In the genomic region with DNA sequence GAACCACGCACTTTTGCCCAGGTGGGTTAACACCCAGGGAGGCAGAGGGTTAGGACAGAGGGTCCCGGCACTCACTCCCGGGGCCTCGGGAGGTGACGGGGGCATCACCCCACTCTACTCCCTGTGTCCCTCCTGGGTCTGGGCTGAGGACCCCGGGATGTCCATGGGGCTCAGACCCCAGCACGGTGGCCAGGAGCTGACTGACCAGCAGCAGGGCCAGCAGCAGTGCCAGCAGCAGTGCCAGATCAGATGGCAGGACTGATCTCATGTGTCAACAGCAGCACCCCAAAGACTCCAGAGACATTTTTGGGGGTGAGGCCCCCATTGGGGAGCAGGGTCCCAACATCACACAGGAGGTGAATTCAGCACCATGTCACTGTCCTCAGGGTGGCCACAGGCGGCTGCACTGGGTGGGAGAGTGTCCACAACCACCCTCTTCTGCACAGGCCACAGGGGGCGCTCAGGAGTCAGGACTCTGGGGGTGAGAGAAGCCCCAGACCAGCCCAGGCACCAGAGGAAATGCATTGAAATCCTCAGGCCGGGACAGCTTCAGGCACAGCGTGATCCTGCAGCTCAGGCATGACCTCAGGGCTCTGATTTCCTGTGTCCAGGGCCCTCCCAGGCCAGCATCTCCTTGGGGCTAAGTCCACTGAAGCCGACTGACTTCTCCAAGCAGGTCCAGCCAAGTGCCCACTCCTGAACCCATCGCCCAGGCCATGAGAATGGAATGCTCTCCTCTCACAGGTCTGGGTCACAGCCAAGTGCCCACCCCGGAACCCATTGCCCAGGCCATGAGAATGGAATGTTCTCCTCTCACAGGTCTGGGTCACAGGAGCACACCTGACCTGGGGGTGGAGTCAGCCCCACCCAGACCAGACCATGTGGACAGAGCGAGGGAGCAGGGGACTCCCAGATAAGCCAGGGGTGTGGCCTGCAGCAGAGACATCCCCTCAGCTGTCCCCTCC, we compare ENCODE assay signal across 8 cellular contexts.
DNase-seq lines count a peak whose midpoint lies in the region; ATAC-seq, FAIRE-seq and TF ChIP-seq lines count a peak whose summit lies in the region.
"Not testable (repeated sequence)": the region's sequence is repeated elsewhere in the genome, so short reads cannot be mapped to it uniquely, and the experiment has no call there.

No MANE protein-coding gene starts in this region.

- H2BK5ac ChIP-seq in H1 (ENCODE audit: low read depth, low read length) (peak overlapping the region; percentile 93; the same call in 1 of the 2 replicates), mesendoderm (ENCODE audit: low read length) (peak overlapping the region; percentile 96)

- not testable (repeated sequence) for H3K4me1 Mint-ChIP-seq in activated CD4-positive, alpha-beta T cell treated with anti-CD3 and anti-CD28 coated beads for 36 hours

- intact Hi-C loops in HCT116 (cut with micrococcal nuclease); activated CD4-positive, alpha-beta T cell treated with anti-CD3 and anti-CD28 coated beads for 36 hours (cut with DNase I, micrococcal nuclease): not testable (repeated sequence)
- intact Hi-C loops in testis (cut with DNase I; ENCODE audit: low total_unique reads) = loop anchor here (5.0 kb wide), 1 partner anchor 276 kb away; no protein-coding TSS in a partner anchor

- H3K56ac ChIP-seq in H1 (replicated peaks; ENCODE audit: insufficient read length, low read depth, low read length) = not testable (repeated sequence)
- peak overlapping the region; percentile 49 for H3K56ac ChIP-seq in mesendoderm (ENCODE audit: low read length)

- not testable (repeated sequence) for FAIRE-seq in H1 (lab: Jason Lieb, UNC)

- TF ChIP-seq POLR2A in HCT116 (IDR thresholded peaks at IDR 0.05; ENCODE audit: borderline replicate concordance, extremely low read depth, insufficient read depth, insufficient read length); H1 (IDR thresholded peaks at IDR 0.05; ENCODE audit: control extremely low read depth in 1 of 2, low read depth in 2 of 2, low read length in 2 of 2); testis (IDR thresholded peaks at IDR 0.05): not testable (repeated sequence)

- peak overlapping the region; percentile 17; the same call in 1 of the 2 replicates for H2BK20ac ChIP-seq in H1 (ENCODE audit: low read length)

- H3K9me3 ChIP-seq in HCT116 (ENCODE audit: control insufficient read depth in 1 of 2, insufficient read depth in 1 of 2, low read depth in 1 of 2, low read length in 2 of 2); NT2/D1 (ENCODE audit: insufficient read depth, low read length); H1 (ENCODE audit: insufficient read depth in 2 of 2, low read depth in 1 of 2, low read length in 1 of 2); testis: not testable (repeated sequence)

- not testable (repeated sequence) for H3K79me1 ChIP-seq in H1 (ENCODE audit: low read depth, low read length); mesendoderm (ENCODE audit: low read length)

- H2AK5ac ChIP-seq in H1 (ENCODE audit: low read depth, low read length) (0 out of 2 replicates have a peak overlapping the region, but pooled peaks have one; percentile 39), mesendoderm (ENCODE audit: low read length) (peak overlapping the region; percentile 43)

- not testable (repeated sequence) for H3K9me3 Mint-ChIP-seq in activated CD4-positive, alpha-beta T cell treated with anti-CD3 and anti-CD28 coated beads for 36 hours (ENCODE audit: low read depth)

- not testable (repeated sequence) for H2BK15ac ChIP-seq in H1 (ENCODE audit: low read length); mesendoderm (replicated peaks; ENCODE audit: low read depth)

- peak; percentile 87 for ATAC-seq in HCT116
- peak; percentile 14 for ATAC-seq in activated CD4-positive, alpha-beta T cell treated with anti-CD3 and anti-CD28 coated beads for 36 hours

- H2BK120ac ChIP-seq in H1 (replicated peaks; ENCODE audit: low read depth, low read length) = not testable (repeated sequence)
- peak overlapping the region; percentile 8 for H2BK120ac ChIP-seq in mesendoderm (ENCODE audit: low read depth, low read length)

- not testable (repeated sequence) for H4K5ac ChIP-seq in H1 (ENCODE audit: insufficient read length, low read depth, low read length); mesendoderm (ENCODE audit: low read length)

- H4K8ac ChIP-seq in H1 (ENCODE audit: extremely low read depth, insufficient read depth, low read length); mesendoderm (ENCODE audit: low read depth, low read length): not testable (repeated sequence)

- H3K27ac Mint-ChIP-seq in activated CD4-positive, alpha-beta T cell treated with anti-CD3 and anti-CD28 coated beads for 36 hours = not testable (repeated sequence)

- H3K23ac ChIP-seq in H1 (ENCODE audit: insufficient read length) = not testable (repeated sequence)
- peak overlapping the region; percentile 89 for H3K23ac ChIP-seq in mesendoderm (ENCODE audit: low read length)

- not testable (repeated sequence) for DNase-seq in AG09309 (ENCODE audit: low read depth); GM12864 (ENCODE audit: low read depth); HCT116 (ENCODE audit: low read depth, low spot score); NT2/D1 (ENCODE audit: low read depth, low spot score); H1 (ENCODE audit: low read depth in 1 of 2, low spot score in 2 of 2); testis
- DNase-seq in activated CD4-positive, alpha-beta T cell treated with anti-CD3 and anti-CD28 coated beads for 36 hours = peak; percentile 30
- DNase-seq in mesendoderm = peak; percentile 40

- WGBS in H1 (ENCODE audit: extremely low coverage in 1 of 2, insufficient coverage in 1 of 2, insufficient read length in 1 of 2, insufficient replicate concordance in 2 of 2, low coverage in 1 of 2, low lambda C conversion rate in 2 of 2, missing lambda C conversion rate in 1 of 2), 2 experiments = 83% methylated on average over 13 of the region's 15 CpGs; no CpG with 5 or more reads in 1 of the 2 experiments
- WGBS in mesendoderm (ENCODE audit: extremely low coverage, insufficient coverage, low lambda C conversion rate) = no CpG with 5 or more reads among the region's 15 CpGs
- 68 to 87% methylated on average over 3 to 10 of the region's 15 CpGs for WGBS in testis, 2 donors

- CTCF ChIA-PET in HCT116 (lab: Charles Lee) = interaction anchor here (0.6 kb wide), 1 partner anchor 34 kb away, joined by 3 read pairs; no protein-coding TSS in a partner anchor
- CTCF ChIA-PET in activated CD4-positive, alpha-beta T cell treated with anti-CD3 and anti-CD28 coated beads for 36 hours (lab: Charles Lee) = not testable (repeated sequence)
- CTCF ChIA-PET in H1 (lab: Charles Lee; ENCODE audit: partially characterized antibody) = interaction anchor here (1.3 kb wide), 1 partner anchor 707 kb away, joined by 4 read pairs; no protein-coding TSS in a partner anchor

- H3K27ac ChIP-seq in HCT116 (ENCODE audit: low read depth, low read length); H1 (ENCODE audit: low read depth, low read length): not testable (repeated sequence)
- H3K27ac ChIP-seq in mesendoderm (ENCODE audit: low read depth, low read length) = peak overlapping the region; percentile 61
- peak overlapping the region; percentile 44 to 59 for H3K27ac ChIP-seq in testis

- POLR2A ChIA-PET in HCT116 (lab: Charles Lee); activated CD4-positive, alpha-beta T cell treated with anti-CD3 and anti-CD28 coated beads for 36 hours (lab: Charles Lee): not testable (repeated sequence)
- POLR2A ChIA-PET in H1 (lab: Charles Lee; ENCODE audit: partially characterized antibody) = interaction anchor here (1.1 to 1.3 kb wide), 2 partner anchors 87 to 280 kb away, joined by 3 to 4 read pairs; partner anchors contain the start of gene SFSWAP

- H3K36me3 Mint-ChIP-seq in activated CD4-positive, alpha-beta T cell treated with anti-CD3 and anti-CD28 coated beads for 36 hours (ENCODE audit: low read depth) = not testable (repeated sequence)

- BruUV-seq in HCT116 (replicated peaks; lab: Mats Ljungman, UMichigan) = not testable (repeated sequence)

- H2AFZ ChIP-seq in HCT116 (ENCODE audit: low read depth, low read length, poor library complexity, severe bottlenecking); H1 (ENCODE audit: low read length): not testable (repeated sequence)

- not testable (repeated sequence) for TF ChIP-seq EP300 in H1 (IDR thresholded peaks at IDR 0.05; ENCODE audit: borderline replicate concordance in 1 of 2, low read depth in 2 of 2, low read length in 2 of 2)

- not testable (repeated sequence) for H4K20me1 ChIP-seq in HCT116 (ENCODE audit: insufficient read depth); H1 (replicated peaks in 1 of 2; ENCODE audit: control insufficient read depth in 1 of 2, insufficient read depth in 2 of 2, low read length in 2 of 2)

- not testable (repeated sequence) for H3K4ac ChIP-seq in H1 (replicated peaks; ENCODE audit: insufficient read length, low read depth, low read length); mesendoderm (ENCODE audit: low read depth, low read length)

- H3K27me3 ChIP-seq in HCT116 (ENCODE audit: insufficient read depth, low read length) (peaks cover 13% of the 10 kb centered on the region), NT2/D1 (ENCODE audit: insufficient read depth, insufficient read length) (peaks cover 29% of the 10 kb centered on the region)
- not testable (repeated sequence) for H3K27me3 ChIP-seq in H1 (replicated peaks in 1 of 4; ENCODE audit: control insufficient read depth in 3 of 4, extremely low read depth in 1 of 4, insufficient read depth in 3 of 4, low read length in 3 of 4); mesendoderm (ENCODE audit: insufficient read depth, low read length, poor library complexity); testis

- H3K36me3 ChIP-seq in HCT116 (ENCODE audit: control insufficient read depth in 1 of 2, insufficient read depth in 2 of 2, low read length in 2 of 2); NT2/D1 (ENCODE audit: insufficient read depth, insufficient read length, low read length); H1 (ENCODE audit: control insufficient read depth in 2 of 4, insufficient read depth in 4 of 4, low read length in 3 of 4); mesendoderm (ENCODE audit: control insufficient read depth, insufficient read depth, low read length); testis (ENCODE audit: low read depth, missing control alignments): not testable (repeated sequence)

- H2BK12ac ChIP-seq in H1 (ENCODE audit: low read depth, low read length) = peak overlapping the region; percentile 78; the same call in 1 of the 2 replicates

- H3K23me2 ChIP-seq in H1 (ENCODE audit: low read depth, low read length) = not testable (repeated sequence)

- not testable (repeated sequence) for H3K4me1 ChIP-seq in HCT116 (ENCODE audit: control insufficient read depth in 1 of 2, insufficient read depth in 2 of 2, low read length in 2 of 2)
- H3K4me1 ChIP-seq in NT2/D1 (ENCODE audit: insufficient read depth, insufficient read length) (peaks cover 19% of the 10 kb centered on the region), H1 (replicated peaks in 1 of 4; ENCODE audit: control insufficient read depth in 3 of 4, insufficient read depth in 4 of 4, low read length in 3 of 4) (peaks cover 0 to 34% (median 22%) of the 10 kb centered on the region in 4 experiments; a peak in 6 of 7 replicates), mesendoderm (ENCODE audit: control insufficient read depth, low read depth, low read length) (peaks cover 11% of the 10 kb centered on the region), testis (peaks cover 43% of the 10 kb centered on the region)

- peak; percentile 52 for TF ChIP-seq RAD21 in HCT116 (IDR thresholded peaks at IDR 0.05; ENCODE audit: low read depth)
- peak; percentile 19 to 43; a peak in 3 of 4 replicates for TF ChIP-seq RAD21 in H1 (IDR thresholded peaks at IDR 0.05 in 1 of 2, conservative IDR thresholded peaks at IDR 0.05 in 1 of 2; ENCODE audit: low read depth in 2 of 2, low read length in 2 of 2)

- not testable (repeated sequence) for H3K27me3 Mint-ChIP-seq in activated CD4-positive, alpha-beta T cell treated with anti-CD3 and anti-CD28 coated beads for 36 hours

- not testable (repeated sequence) for H3K4me3 Mint-ChIP-seq in activated CD4-positive, alpha-beta T cell treated with anti-CD3 and anti-CD28 coated beads for 36 hours

- H3K79me2 ChIP-seq in HCT116 (ENCODE audit: insufficient read depth, low read length); H1 (ENCODE audit: control insufficient read depth in 1 of 2, insufficient read depth in 2 of 2, low read length in 2 of 2); mesendoderm (ENCODE audit: control insufficient read depth, insufficient read depth, low read length): not testable (repeated sequence)

- peak; percentile 5 for TF ChIP-seq CTCF in AG09309 (IDR thresholded peaks at IDR 0.05; ENCODE audit: control insufficient read depth, insufficient read depth, low read depth, low read length, missing control alignments)
- peak; percentile 40 for TF ChIP-seq CTCF in GM12864 (IDR thresholded peaks at IDR 0.05; ENCODE audit: low read depth, low read length, missing control alignments)
- TF ChIP-seq CTCF in HCT116 (IDR thresholded peaks at IDR 0.05 in 2 of 3, conservative IDR thresholded peaks at IDR 0.05 in 1 of 3; ENCODE audit: borderline replicate concordance in 1 of 3, insufficient read depth in 1 of 3, low read depth in 2 of 3, low read length in 2 of 3) = peak; percentile 34 to 64 (median 59); a peak in 4 of 6 replicates
- TF ChIP-seq CTCF in H1 (IDR thresholded peaks at IDR 0.05; ENCODE audit: control extremely low read depth in 1 of 3, insufficient read depth in 1 of 3, low read depth in 1 of 3, low read length in 3 of 3) = peak; percentile 35 to 52 (median 52); a peak in 3 of 4 replicates
- not testable (repeated sequence) for TF ChIP-seq CTCF in testis (IDR thresholded peaks at IDR 0.05)

- not testable (repeated sequence) for H3K14ac ChIP-seq in H1 (ENCODE audit: insufficient read length)

- not testable (repeated sequence) for H3K4me2 ChIP-seq in HCT116 (ENCODE audit: low read length); mesendoderm (ENCODE audit: low read length)
- H3K4me2 ChIP-seq in H1 (ENCODE audit: insufficient read depth in 1 of 2, low read depth in 2 of 2, low read length in 2 of 2) = peak overlapping the region in 1 of 2 experiments; percentile 52; a peak in 1 of 4 replicates

- H3K4me3 ChIP-seq in AG09309 (ENCODE audit: control insufficient read depth, low read depth, low read length); GM12864 (ENCODE audit: low read depth, low read length); HCT116 (replicated peaks in 1 of 2; ENCODE audit: low read depth in 1 of 2, low read length in 2 of 2); NT2/D1 (ENCODE audit: insufficient read length, low read depth); H1 (ENCODE audit: extremely low read depth in 1 of 4, insufficient read depth in 2 of 4, low read depth in 3 of 4, low read length in 4 of 4); mesendoderm (ENCODE audit: low read length); testis: not testable (repeated sequence)

- H3K9me2 ChIP-seq in HCT116 (ENCODE audit: insufficient read depth) = not testable (repeated sequence)

- H3K18ac ChIP-seq in H1 (ENCODE audit: extremely low read depth, low read length) = peak overlapping the region; percentile 93
- H3K18ac ChIP-seq in mesendoderm (ENCODE audit: low read length) = not testable (repeated sequence)

- H3K9ac ChIP-seq in HCT116 (ENCODE audit: low read length); H1 (replicated peaks in 1 of 4; ENCODE audit: extremely low read depth in 1 of 4, low read depth in 3 of 4, low read length in 3 of 4); mesendoderm (ENCODE audit: low read length): not testable (repeated sequence)
- peak overlapping the region; percentile 21 for H3K9ac ChIP-seq in NT2/D1 (ENCODE audit: insufficient read length, low read depth)

- peak overlapping the region; percentile 88 for H4K91ac ChIP-seq in H1 (replicated peaks; ENCODE audit: insufficient read length, low read length)

- RAD21 ChIA-PET in HCT116 (lab: Charles Lee; ENCODE audit: low non-redundant PET in 1 of 2, low total read pairs in 2 of 2, uncharacterized antibody in 2 of 2, unreplicated experiment in 2 of 2) = not testable (repeated sequence)
